7 cellular contexts compared by ENCODE assay signal in genomic region chr3:127074900-127075360, GRCh38.
A peak's percentile ranks its signal among the peaks of the same experiment; 100 is the strongest.
DNase-seq lines count a peak whose midpoint lies in the region; ATAC-seq, FAIRE-seq and TF ChIP-seq lines count a peak whose summit lies in the region.

No MANE protein-coding gene starts in this region.

- no peak overlapping the region for H3K4me3 ChIP-seq in WERI-Rb-1 (ENCODE audit: low read depth, low read length)

- peak; percentile 90 for ATAC-seq in GM21529 (IDR thresholded peaks at IDR 0.05; ENCODE audit: unreplicated experiment)

- no peaks in the 10 kb centered on the region for H3K36me3 ChIP-seq in WERI-Rb-1

- FAIRE-seq in GM12891 (lab: Jason Lieb, UNC), result peak; percentile 90

- no peaks in the 10 kb centered on the region for H3K9me3 Mint-ChIP-seq in progenitor cell of endocrine pancreas (ENCODE audit: low read depth)

- H3K27me3 Mint-ChIP-seq in progenitor cell of endocrine pancreas, result peaks cover 10% of the 10 kb centered on the region

- H3K27ac ChIP-seq in WERI-Rb-1, result peak overlapping the region; percentile 53

- no peak overlapping the region for H3K4me3 Mint-ChIP-seq in progenitor cell of endocrine pancreas (ENCODE audit: low read depth)

- H3K27me3 ChIP-seq in WERI-Rb-1 (ENCODE audit: insufficient read depth, low read depth, severe bottlenecking), result no peaks in the 10 kb centered on the region

- TF ChIP-seq POLR2A in GM12891 (IDR thresholded peaks at IDR 0.05; ENCODE audit: low read depth, low read length), result no peak

- DNase-seq in GM12891 (ENCODE audit: insufficient read length, low spot score) (peak; percentile 71), HT1080 (ENCODE audit: low read depth) (peak; percentile 94), WERI-Rb-1 (peak; percentile 54), kidney glomerular epithelial cell (lab: John Stamatoyannopoulos, UW) (peak; percentile 77), progenitor cell of endocrine pancreas (ENCODE audit: low spot score, unreplicated experiment) (no peak), G401 (ENCODE audit: low spot score) (no peak)

- TF ChIP-seq CTCF in WERI-Rb-1 (IDR thresholded peaks at IDR 0.05; ENCODE audit: low read depth, low read length), result no peak
- TF ChIP-seq CTCF in progenitor cell of endocrine pancreas (IDR thresholded peaks at IDR 0.05; ENCODE audit: unreplicated experiment), result no peak

- H3K4me1 Mint-ChIP-seq in progenitor cell of endocrine pancreas (ENCODE audit: low read depth), result no peaks in the 10 kb centered on the region

- no peaks in the 10 kb centered on the region for H3K9me3 ChIP-seq in WERI-Rb-1 (ENCODE audit: severe bottlenecking)

- no peak overlapping the region for H3K27ac Mint-ChIP-seq in progenitor cell of endocrine pancreas

- in situ Hi-C loops in G401 (cut with HindIII; ENCODE audit: low sequenced_read_pairs), result no loop called here

- H3K36me3 Mint-ChIP-seq in progenitor cell of endocrine pancreas (ENCODE audit: insufficient read depth), result no peaks in the 10 kb centered on the region

TF ChIP-seq in GM12891, 5 proteins besides CTCF, POLR2A, EP300 and RAD21:
- no peak for TF ChIP-seq TAF1 (IDR thresholded peaks at IDR 0.05; ENCODE audit: low read depth, low read length)
- TF ChIP-seq PAX5 (IDR thresholded peaks at IDR 0.05; ENCODE audit: insufficient read depth, low read length, severe bottlenecking), result peak; percentile 93
TF ChIP-seq in GM12891: peak in this region for 1.

Comparison
In these comparisons a context has a peak if more than half of its experiments do, and no peak if none do; other contexts are left out.
1. DNase-seq: peak in GM12891 (single experiment), HT1080 (single experiment), WERI-Rb-1 (single experiment) and kidney glomerular epithelial cell (single experiment); none in progenitor cell of endocrine pancreas (single experiment) and G401 (single experiment).